6 cellular contexts compared by ENCODE assay signal in genomic region chr20:58981564-58982364, GRCh38. TPM values are rescaled to one million over a fixed set of nuclear protein-coding genes. Genes with fewer than 3 reads are reported as not detected.
A peak's percentile ranks its signal among the peaks of the same experiment; 100 is the strongest.
DNase-seq lines count a peak whose midpoint lies in the region; ATAC-seq and TF ChIP-seq lines count a peak whose summit lies in the region.

No MANE protein-coding gene starts in this region.

- H3K9me3 ChIP-seq in CD4-positive, alpha-beta memory T cell (ENCODE audit: control insufficient read depth in 1 of 2, low read length in 2 of 2): no peaks in the 10 kb centered on the region

- POLR2A ChIA-PET in CD4-positive, alpha-beta memory T cell (lab: Charles Lee; ENCODE audit: partially characterized antibody): interaction anchor here (0.6 to 5.0 kb wide), 12 partner anchors 11 to 1584 kb away, joined by 3 to 39 read pairs (median 3); partner anchors contain the start of gene ATP5F1E

- H3K4me1 Mint-ChIP-seq in CD4-positive, alpha-beta memory T cell: peaks cover 30 to 40% (median 36%) of the 10 kb centered on the region in 4 donors
- peaks cover 36% of the 10 kb centered on the region for H3K4me1 Mint-ChIP-seq in activated naive CD8-positive, alpha-beta T cell (ENCODE audit: low read depth)
- peaks cover 29% of the 10 kb centered on the region for H3K4me1 Mint-ChIP-seq in mesothelial cell of epicardium

- ATAC-seq in HG02981 (IDR thresholded peaks at IDR 0.05; ENCODE audit: unreplicated experiment): peak; percentile 1

- H3K27ac ChIP-seq in CD4-positive, alpha-beta memory T cell (ENCODE audit: low read depth, low read length): peak overlapping the region; percentile 66

- in situ Hi-C loops in ACHN (cut with HindIII; ENCODE audit: low pct_ligation_motif_present, low pct_unique_long_range_greater_than_20kb, low sequenced_read_pairs): no loop called here

- H3K27me3 Mint-ChIP-seq in CD4-positive, alpha-beta memory T cell: no peaks in the 10 kb centered on the region
- no peaks in the 10 kb centered on the region for H3K27me3 Mint-ChIP-seq in activated naive CD8-positive, alpha-beta T cell
- H3K27me3 Mint-ChIP-seq in mesothelial cell of epicardium (ENCODE audit: low read depth): no peaks in the 10 kb centered on the region

- peak overlapping the region; percentile 82 to 95 for H3K4me3 ChIP-seq in CD4-positive, alpha-beta memory T cell (ENCODE audit: low read length in 2 of 2)

- intact Hi-C loops in CD4-positive, alpha-beta memory T cell (cut with micrococcal nuclease): loop anchor here (1.0 to 5.0 kb wide), 5 partner anchors 25 to 329 kb away; partner anchors contain the start of genes ATP5F1E, CTSZ and STX16

- H3K36me3 Mint-ChIP-seq in CD4-positive, alpha-beta memory T cell: peaks cover 4 to 18% of the 10 kb centered on the region in 2 donors
- H3K36me3 Mint-ChIP-seq in activated naive CD8-positive, alpha-beta T cell: peaks cover 5% of the 10 kb centered on the region
- peaks cover 5% of the 10 kb centered on the region for H3K36me3 Mint-ChIP-seq in mesothelial cell of epicardium

- H3K27ac Mint-ChIP-seq in CD4-positive, alpha-beta memory T cell: peak overlapping the region; percentile 72 to 97 (median 93)
- H3K27ac Mint-ChIP-seq in activated naive CD8-positive, alpha-beta T cell: peak overlapping the region; percentile 92
- H3K27ac Mint-ChIP-seq in mesothelial cell of epicardium: peak overlapping the region; percentile 91

- peaks cover 41% of the 10 kb centered on the region for H3K4me1 ChIP-seq in CD4-positive, alpha-beta memory T cell (ENCODE audit: insufficient read depth, low read length)

- TF ChIP-seq CTCF in mesothelial cell of epicardium (IDR thresholded peaks at IDR 0.05; ENCODE audit: unreplicated experiment): no peak

- peak in 3 of 5 donors; percentile 19 to 26 (median 21) for DNase-seq in CD4-positive, alpha-beta memory T cell
- DNase-seq in mesothelial cell of epicardium (ENCODE audit: low spot score in 2 of 2, unreplicated experiment in 2 of 2) (no peak), NCI-H1694 treated with DMSO at 0.1 percent for 48 hours (lab: John Stamatoyannopoulos, UW) (no peak), ACHN (no peak)

- H3K9me3 Mint-ChIP-seq in CD4-positive, alpha-beta memory T cell: peaks cover 0 to 6% (median 1%) of the 10 kb centered on the region in 8 donors
- peaks cover 1% of the 10 kb centered on the region for H3K9me3 Mint-ChIP-seq in activated naive CD8-positive, alpha-beta T cell (ENCODE audit: low read depth)
- H3K9me3 Mint-ChIP-seq in mesothelial cell of epicardium: peaks cover 6% of the 10 kb centered on the region

- no peaks in the 10 kb centered on the region for H3K27me3 ChIP-seq in CD4-positive, alpha-beta memory T cell (ENCODE audit: insufficient read depth, low read length)

- peaks cover 12% of the 10 kb centered on the region for H3K36me3 ChIP-seq in CD4-positive, alpha-beta memory T cell (ENCODE audit: insufficient read depth, low read length)

- CTCF ChIA-PET in CD4-positive, alpha-beta memory T cell (lab: Charles Lee; ENCODE audit: partially characterized antibody): interaction anchor here (0.6 to 1.7 kb wide), 3 partner anchors 15 to 140 kb away, joined by 3 to 5 read pairs (median 3); no protein-coding TSS in a partner anchor

- H3K4me3 Mint-ChIP-seq in CD4-positive, alpha-beta memory T cell: peak overlapping the region; percentile 91 to 97 (median 94)
- H3K4me3 Mint-ChIP-seq in activated naive CD8-positive, alpha-beta T cell: peak overlapping the region; percentile 96
- H3K4me3 Mint-ChIP-seq in mesothelial cell of epicardium: peak overlapping the region; percentile 85

RNA-seq across cellular contexts. Expression of gene NELFCD, which starts 0.7 kb away (rescaled TPM):
- 10 to 100 TPM; 77.6 to 93.3 TPM for total RNA-seq in CD4-positive, alpha-beta memory T cell
- polyA plus RNA-seq in CD4-positive, alpha-beta memory T cell: 10 to 100 TPM; 72.6 to 88.0 TPM
- total RNA-seq in mesothelial cell of epicardium: 106 to 112 TPM (median 108 TPM) in 3 replicates

RNA-seq across cellular contexts. Expression of gene CTSZ, which starts 25.3 kb away (rescaled TPM):
- 10 to 100 TPM; 34.8 to 37.3 TPM for total RNA-seq in CD4-positive, alpha-beta memory T cell
- 1 to 10 TPM in 1 of 2 donors, under 1 TPM in 1; 0.76 to 3.4 TPM for polyA plus RNA-seq in CD4-positive, alpha-beta memory T cell
- total RNA-seq in mesothelial cell of epicardium: 65.3 to 67.7 TPM (median 65.3 TPM) in 3 replicates

RNA-seq across cellular contexts. Expression of gene TUBB1, which starts 37.5 kb away (rescaled TPM):
- not detected for total RNA-seq in CD4-positive, alpha-beta memory T cell
- not detected for polyA plus RNA-seq in CD4-positive, alpha-beta memory T cell
- not detected in 3 replicates for total RNA-seq in mesothelial cell of epicardium

RNA-seq across cellular contexts. Expression of gene ATP5F1E, which starts 50.4 kb away (rescaled TPM):
- total RNA-seq in CD4-positive, alpha-beta memory T cell: 10 to 100 TPM; 77.2 to 84.5 TPM
- polyA plus RNA-seq in CD4-positive, alpha-beta memory T cell: 100 to 1,000 TPM in 1 of 2 donors, 10 to 100 TPM in 1; 76.9 to 102 TPM
- 46.7 to 52.7 TPM (median 47.8 TPM) in 3 replicates for total RNA-seq in mesothelial cell of epicardium

Comparison
In these comparisons a context has a peak if more than half of its experiments do, and no peak if none do; other contexts are left out.
1. DNase-seq: peak in CD4-positive, alpha-beta memory T cell (3 of 5); none in mesothelial cell of epicardium (0 of 2), NCI-H1694 treated with DMSO at 0.1 percent for 48 hours (single experiment) and ACHN (single experiment).
2. Peak in every context shown above with its lines, with median percentiles within 50 percentile points of each other: H3K27ac Mint-ChIP-seq and H3K4me3 Mint-ChIP-seq.